ENCODE assay signal across 8 cellular contexts in genomic region chr6:30770164-30770563, GRCh38. TPM values are rescaled to one million over a fixed set of nuclear protein-coding genes. Genes with fewer than 3 reads are reported as not detected.
A peak's percentile ranks its signal among the peaks of the same experiment; 100 is the strongest.
DNase-seq lines count a peak whose midpoint lies in the region; ATAC-seq, FAIRE-seq and TF ChIP-seq lines count a peak whose summit lies in the region.

No MANE protein-coding gene starts in this region.

- CTCF ChIA-PET in Caco-2 (lab: Charles Lee): no interaction called here

- DNase-seq in Caco-2 (no peak), RWPE2 (ENCODE audit: low spot score) (no peak), coronary artery (ENCODE audit: low spot score) (no peak), osteoblast (ENCODE audit: insufficient read length, low spot score, missing footprints) (peak; percentile 69), small intestine (no peak)

- FAIRE-seq in small intestine (lab: Jason Lieb, UNC): no peak

- peak overlapping the region; percentile 74 for H3K4me2 ChIP-seq in osteoblast (ENCODE audit: insufficient read depth, low read length)

- BruUV-seq in Caco-2 (replicated peaks; lab: Mats Ljungman, UMichigan): no TSS peak

- H2AFZ ChIP-seq in osteoblast (ENCODE audit: low read length): peak overlapping the region; percentile 48

- TF ChIP-seq CTCF in Caco-2 (IDR thresholded peaks at IDR 0.05; ENCODE audit: insufficient read depth in 1 of 2, low read depth in 1 of 2, low read length in 1 of 2, severe bottlenecking in 1 of 2, unreplicated experiment in 1 of 2): no peak
- TF ChIP-seq CTCF in RWPE2 (IDR thresholded peaks at IDR 0.05; ENCODE audit: poor library complexity, severe bottlenecking): no peak
- TF ChIP-seq CTCF in coronary artery (IDR thresholded peaks at IDR 0.05): no peak
- TF ChIP-seq CTCF in osteoblast (IDR thresholded peaks at IDR 0.05; ENCODE audit: extremely low read depth, low read depth, low read length): no peak

- no peaks in the 10 kb centered on the region for H3K27me3 Mint-ChIP-seq in Caco-2 (ENCODE audit: insufficient read depth, unreplicated experiment)

- no peaks in the 10 kb centered on the region for H3K36me3 ChIP-seq in Caco-2 (ENCODE audit: control insufficient read depth, insufficient read depth, low read length)
- no peaks in the 10 kb centered on the region for H3K36me3 ChIP-seq in RWPE2 (ENCODE audit: low read depth)
- H3K36me3 ChIP-seq in osteoblast (ENCODE audit: insufficient read depth, low read length): no peaks in the 10 kb centered on the region
- H3K36me3 ChIP-seq in small intestine (ENCODE audit: control insufficient read depth in 2 of 2, insufficient read depth in 2 of 2, low read length in 2 of 2): no peaks in the 10 kb centered on the region

- no peaks in the 10 kb centered on the region for H3K9me3 ChIP-seq in Caco-2
- peaks cover 2% of the 10 kb centered on the region for H3K9me3 ChIP-seq in RWPE2 (ENCODE audit: severe bottlenecking)
- H3K9me3 ChIP-seq in osteoblast (ENCODE audit: low read depth, low read length): no peaks in the 10 kb centered on the region
- no peaks in the 10 kb centered on the region for H3K9me3 ChIP-seq in small intestine (ENCODE audit: control insufficient read depth, low read depth)

- H3K4me1 Mint-ChIP-seq in Caco-2 (ENCODE audit: low read depth, unreplicated experiment): peaks cover 31% of the 10 kb centered on the region

- WGBS in small intestine, 3 donors: 90 to 91% (median 90%) methylated on average over 2 of the region's 2 CpGs

- peak overlapping the region; percentile 93 for H3K27ac ChIP-seq in RWPE2 (ENCODE audit: poor library complexity, severe bottlenecking)
- peak overlapping the region; percentile 15 to 61 for H3K27ac ChIP-seq in coronary artery
- H3K27ac ChIP-seq in osteoblast (ENCODE audit: low read depth, low read length): peak overlapping the region; percentile 99
- peak overlapping the region in 1 of 2 donors; percentile 53 for H3K27ac ChIP-seq in small intestine (ENCODE audit: low read depth in 1 of 2, low read length in 1 of 2)

- H3K4me1 ChIP-seq in Caco-2 (peaks cover 38% of the 10 kb centered on the region), RWPE2 (ENCODE audit: insufficient read depth, poor library complexity, severe bottlenecking) (peaks cover 22% of the 10 kb centered on the region), osteoblast (ENCODE audit: insufficient read depth, low read length) (peaks cover 26% of the 10 kb centered on the region), small intestine (ENCODE audit: control insufficient read depth in 2 of 2, insufficient read depth in 1 of 2, low read depth in 1 of 2, low read length in 1 of 2) (peaks cover 0 to 12% of the 10 kb centered on the region in 2 donors)

- POLR2A ChIA-PET in Caco-2 (lab: Charles Lee): no interaction called here

- H3K27me3 ChIP-seq in Caco-2 (replicated peaks; ENCODE audit: control insufficient read depth, insufficient read depth, low read length) (no peaks in the 10 kb centered on the region), RWPE2 (ENCODE audit: insufficient read depth, poor library complexity, severe bottlenecking) (no peaks in the 10 kb centered on the region), osteoblast (ENCODE audit: insufficient read depth, low read length) (no peaks in the 10 kb centered on the region), small intestine (ENCODE audit: control insufficient read depth in 2 of 2, insufficient read depth in 2 of 2, low read length in 2 of 2) (no peaks in the 10 kb centered on the region)

- H3K36me3 Mint-ChIP-seq in Caco-2 (ENCODE audit: insufficient read depth, unreplicated experiment): peaks cover 6% of the 10 kb centered on the region

- H3K4me3 ChIP-seq in Caco-2 (ENCODE audit: low read depth, low read length): no peak overlapping the region
- H3K4me3 ChIP-seq in RWPE2 (ENCODE audit: severe bottlenecking): no peak overlapping the region
- no peak overlapping the region for H3K4me3 ChIP-seq in coronary artery
- H3K4me3 ChIP-seq in osteoblast (ENCODE audit: insufficient read depth, low read length): no peak overlapping the region
- no peak overlapping the region for H3K4me3 ChIP-seq in small intestine (ENCODE audit: low read depth in 1 of 2, low read length in 2 of 2)

- intact Hi-C loops in Caco-2 (cut with micrococcal nuclease; ENCODE audit: unreplicated experiment): no loop called here

- peak overlapping the region; percentile 100 for H3K27ac Mint-ChIP-seq in Caco-2 (ENCODE audit: unreplicated experiment)

- no peaks in the 10 kb centered on the region for H3K79me2 ChIP-seq in osteoblast (ENCODE audit: insufficient read depth, low read length)

- H3K9me3 Mint-ChIP-seq in Caco-2 (ENCODE audit: unreplicated experiment): peaks cover 9% of the 10 kb centered on the region

- H4K20me1 ChIP-seq in osteoblast (ENCODE audit: insufficient read depth, low read length): no peaks in the 10 kb centered on the region

- H3K4me3 Mint-ChIP-seq in Caco-2 (ENCODE audit: unreplicated experiment): peak overlapping the region; percentile 95

- ATAC-seq in RWPE2 (ENCODE audit: low read depth): no peak
- no peak for ATAC-seq in GM21576 (IDR thresholded peaks at IDR 0.05; ENCODE audit: unreplicated experiment)
- no peak for ATAC-seq in HG03097 (IDR thresholded peaks at IDR 0.05; ENCODE audit: low FRiP score, unreplicated experiment)
- no peak for ATAC-seq in GM21723 (IDR thresholded peaks at IDR 0.05; ENCODE audit: unreplicated experiment)

RNA-seq across cellular contexts. Expression of gene IER3, which starts 25.8 kb away (rescaled TPM):
- total RNA-seq in Caco-2 (2022) (13.0 and 17.4 TPM in 2 replicates), osteoblast (29.5 and 54.6 TPM in 2 replicates)
- polyA plus RNA-seq in small intestine: 10 to 100 TPM; 13.6 to 69.5 (median 15.7) TPM

RNA-seq across cellular contexts. Expression of gene FLOT1, which starts 27.7 kb away (rescaled TPM):
- total RNA-seq in Caco-2 (2022): 101 and 113 TPM in 2 replicates
- 101 and 114 TPM in 2 replicates for total RNA-seq in osteoblast
- 100 to 1,000 TPM; 134 to 166 (median 153) TPM for polyA plus RNA-seq in small intestine

RNA-seq across cellular contexts. Expression of gene TUBB, which starts 50.0 kb away (rescaled TPM):
- 742 and 788 TPM in 2 replicates for total RNA-seq in Caco-2 (2022)
- total RNA-seq in osteoblast: 509 and 605 TPM in 2 replicates
- 100 to 1,000 TPM in 1 of 3 donors, 10 to 100 TPM in 2; 47.0 to 306 (median 70.5) TPM for polyA plus RNA-seq in small intestine

RNA-seq across cellular contexts. Expression of gene MDC1, which starts 53.1 kb away (rescaled TPM):
- total RNA-seq in Caco-2 (2022): 46.6 and 48.6 TPM in 2 replicates
- total RNA-seq in osteoblast: 5.1 and 5.3 TPM in 2 replicates
- 10 to 100 TPM in 1 of 3 donors, 1 to 10 TPM in 2; 1.8 to 12.1 (median 3.2) TPM for polyA plus RNA-seq in small intestine
